In the genomic region with DNA sequence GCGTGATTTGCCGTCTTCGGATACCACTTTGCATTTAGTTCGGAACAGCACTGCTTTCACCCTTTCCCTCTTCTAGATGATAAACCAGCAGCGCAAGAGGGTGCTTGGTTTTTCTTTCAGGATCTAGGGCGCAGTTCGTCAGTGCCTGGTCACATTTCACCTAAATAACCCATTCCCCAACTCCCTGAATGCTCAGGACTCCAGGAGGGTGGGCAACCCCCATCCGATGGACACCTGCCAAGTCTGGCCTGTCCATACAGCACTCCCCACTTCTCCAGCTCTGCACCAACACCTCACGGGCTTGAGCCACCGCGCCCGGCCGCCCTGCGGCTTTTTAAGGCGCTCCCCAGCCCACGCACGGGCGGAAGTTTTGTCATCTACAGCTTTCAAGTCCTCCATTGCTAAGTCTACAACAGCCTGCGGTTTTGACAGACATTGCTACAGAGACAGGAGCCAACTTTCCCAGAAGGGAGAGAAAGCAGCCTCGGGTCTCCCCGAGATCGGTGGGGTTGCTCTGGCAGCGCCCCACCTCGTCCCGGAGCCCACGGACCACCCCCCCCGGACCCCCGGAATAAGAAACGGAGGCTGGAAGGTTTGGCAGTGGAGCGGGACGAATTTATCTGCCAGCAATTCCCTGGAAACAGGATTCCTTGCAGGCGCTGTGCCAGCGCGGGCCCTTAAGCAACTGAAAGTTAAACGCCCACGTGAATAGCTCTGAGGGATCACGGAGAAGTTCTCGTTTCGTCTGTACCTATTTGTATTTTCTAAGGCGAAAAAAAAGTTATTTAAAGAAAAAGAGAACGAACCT, we compare ENCODE assay signal across 8 cellular contexts. TPM values are rescaled to one million over a fixed set of nuclear protein-coding genes. Genes with fewer than 3 reads are reported as not detected.
DNase-seq lines count a peak whose midpoint lies in the region; ATAC-seq and TF ChIP-seq lines count a peak whose summit lies in the region.

No MANE protein-coding gene starts in this region.

- H3K36me3 ChIP-seq in RWPE2 (ENCODE audit: low read depth) (no peaks in the 10 kb centered on the region), right atrium auricular region (no peaks in the 10 kb centered on the region), skeletal muscle satellite cell (ENCODE audit: insufficient read depth, low read length) (no peaks in the 10 kb centered on the region)

- H3K4me2 ChIP-seq in skeletal muscle satellite cell (ENCODE audit: low read length), result peak overlapping the region; percentile 94

- H3K4me1 ChIP-seq in RWPE2 (ENCODE audit: insufficient read depth, poor library complexity, severe bottlenecking) (no peaks in the 10 kb centered on the region), right atrium auricular region (peaks cover 0 to 20% of the 10 kb centered on the region in 2 donors), skeletal muscle satellite cell (ENCODE audit: control insufficient read depth, insufficient read depth, low read length) (no peaks in the 10 kb centered on the region)

- DNase-seq in RWPE2 (ENCODE audit: low spot score) (no peak), right atrium auricular region (ENCODE audit: low spot score) (peak; percentile 68), NCI-H1694 treated with DMSO at 0.1 percent for 48 hours (lab: John Stamatoyannopoulos, UW) (no peak), globus pallidus (ENCODE audit: low spot score) (no peak)
- DNase-seq in activated naive CD4-positive, alpha-beta T cell treated with Interleukin-2 at 50 U/mL for 16 hours, result peak; percentile 87

- H3K27me3 ChIP-seq in RWPE2 (ENCODE audit: insufficient read depth, poor library complexity, severe bottlenecking), result peaks cover 83% of the 10 kb centered on the region
- H3K27me3 ChIP-seq in right atrium auricular region, result peaks cover 0 to 13% of the 10 kb centered on the region in 2 donors
- peaks cover 81% of the 10 kb centered on the region for H3K27me3 ChIP-seq in skeletal muscle satellite cell (ENCODE audit: control insufficient read depth, insufficient read depth, low read length)

- no peak overlapping the region for H3K9ac ChIP-seq in skeletal muscle satellite cell (ENCODE audit: low read depth, low read length)

- H3K27ac ChIP-seq in RWPE2 (ENCODE audit: poor library complexity, severe bottlenecking) (no peak overlapping the region), right atrium auricular region (peak overlapping the region; percentile 35 to 49)

- H3K9me3 ChIP-seq in RWPE2 (ENCODE audit: severe bottlenecking), result peaks cover 3% of the 10 kb centered on the region
- no peaks in the 10 kb centered on the region for H3K9me3 ChIP-seq in right atrium auricular region
- H3K9me3 ChIP-seq in skeletal muscle satellite cell (replicated peaks; ENCODE audit: low read length), result no peaks in the 10 kb centered on the region

- ATAC-seq in GM21717 (IDR thresholded peaks at IDR 0.05; ENCODE audit: unreplicated experiment) (peak; percentile 57), RWPE2 (ENCODE audit: low read depth) (peak; percentile 54), GM18520 (IDR thresholded peaks at IDR 0.05; ENCODE audit: unreplicated experiment) (no peak)

- peak overlapping the region; percentile 9 for H3K4me3 ChIP-seq in RWPE2 (ENCODE audit: severe bottlenecking)
- peak overlapping the region; percentile 39 to 57 for H3K4me3 ChIP-seq in right atrium auricular region
- H3K4me3 ChIP-seq in skeletal muscle satellite cell (ENCODE audit: low read length), result peak overlapping the region; percentile 70

- TF ChIP-seq CTCF in RWPE2 (IDR thresholded peaks at IDR 0.05; ENCODE audit: poor library complexity, severe bottlenecking) (no peak), right atrium auricular region (IDR thresholded peaks at IDR 0.05) (no peak)

RNA-seq across cellular contexts. Expression of a gene that starts 38.6 kb away (rescaled TPM):
- total RNA-seq in right atrium auricular region, result 1 to 10 TPM; 1.1 to 1.3 TPM
- total RNA-seq in skeletal muscle satellite cell (2012; rRNA removed), result 1.7 and 2.3 TPM in 2 replicates

RNA-seq across cellular contexts. Expression of a gene that starts 50.4 kb away (rescaled TPM):
- under 1 TPM; 0.22 to 0.59 TPM for total RNA-seq in right atrium auricular region
- total RNA-seq in skeletal muscle satellite cell (2012; rRNA removed), result 0.25 TPM in 1 of 2 replicates, not detected in the other

RNA-seq across cellular contexts. Expression of a gene that starts 54.8 kb away (rescaled TPM):
- 1 to 10 TPM; 3.4 to 3.6 TPM for total RNA-seq in right atrium auricular region
- 17.0 and 18.3 TPM in 2 replicates for total RNA-seq in skeletal muscle satellite cell (2012; rRNA removed)

Comparison
In these comparisons a context has a peak if more than half of its experiments do, and no peak if none do; other contexts are left out.
1. DNase-seq: peak in activated naive CD4-positive, alpha-beta T cell treated with Interleukin-2 at 50 U/mL for 16 hours (single experiment) and right atrium auricular region (single experiment); none in RWPE2 (single experiment), NCI-H1694 treated with DMSO at 0.1 percent for 48 hours (single experiment) and globus pallidus (single experiment).
2. H3K4me3 ChIP-seq: peak in every context shown above with its lines; median percentile 70 in skeletal muscle satellite cell; 48 in right atrium auricular region; 9 in RWPE2.